ENCODE assay signal across 1 cellular context in genomic region chr11:129530154-129530895, GRCh38.
TF ChIP-seq lines count a peak whose summit lies in the region.

No MANE protein-coding gene starts in this region.

TF ChIP-seq in HepG2, 621 proteins besides CTCF, POLR2A, EP300 and RAD21 (continued from another document and continues in another):
- no peak for TF ChIP-seq RNF219 (CRISPR knock-in tag; IDR thresholded peaks at IDR 0.05)
- TF ChIP-seq, protein P1, sequence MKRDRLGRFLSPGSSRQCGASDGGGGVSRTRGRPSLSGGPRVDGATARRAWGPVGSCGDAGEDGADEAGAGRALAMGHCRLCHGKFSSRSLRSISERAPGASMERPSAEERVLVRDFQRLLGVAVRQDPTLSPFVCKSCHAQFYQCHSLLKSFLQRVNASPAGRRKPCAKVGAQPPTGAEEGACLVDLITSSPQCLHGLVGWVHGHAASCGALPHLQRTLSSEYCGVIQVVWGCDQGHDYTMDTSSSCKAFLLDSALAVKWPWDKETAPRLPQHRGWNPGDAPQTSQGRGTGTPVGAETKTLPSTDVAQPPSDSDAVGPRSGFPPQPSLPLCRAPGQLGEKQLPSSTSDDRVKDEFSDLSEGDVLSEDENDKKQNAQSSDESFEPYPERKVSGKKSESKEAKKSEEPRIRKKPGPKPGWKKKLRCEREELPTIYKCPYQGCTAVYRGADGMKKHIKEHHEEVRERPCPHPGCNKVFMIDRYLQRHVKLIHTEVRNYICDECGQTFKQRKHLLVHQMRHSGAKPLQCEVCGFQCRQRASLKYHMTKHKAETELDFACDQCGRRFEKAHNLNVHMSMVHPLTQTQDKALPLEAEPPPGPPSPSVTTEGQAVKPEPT (CRISPR knock-in tag; IDR thresholded peaks at IDR 0.05; ENCODE audit: low read depth), result no peak
- TF ChIP-seq, protein P2, sequence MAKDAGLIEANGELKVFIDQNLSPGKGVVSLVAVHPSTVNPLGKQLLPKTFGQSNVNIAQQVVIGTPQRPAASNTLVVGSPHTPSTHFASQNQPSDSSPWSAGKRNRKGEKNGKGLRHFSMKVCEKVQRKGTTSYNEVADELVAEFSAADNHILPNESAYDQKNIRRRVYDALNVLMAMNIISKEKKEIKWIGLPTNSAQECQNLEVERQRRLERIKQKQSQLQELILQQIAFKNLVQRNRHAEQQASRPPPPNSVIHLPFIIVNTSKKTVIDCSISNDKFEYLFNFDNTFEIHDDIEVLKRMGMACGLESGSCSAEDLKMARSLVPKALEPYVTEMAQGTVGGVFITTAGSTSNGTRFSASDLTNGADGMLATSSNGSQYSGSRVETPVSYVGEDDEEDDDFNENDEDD (CRISPR knock-in tag; IDR thresholded peaks at IDR 0.05; ENCODE audit: borderline replicate concordance), result no peak
- no peak for TF ChIP-seq HNRNPUL1 (IDR thresholded peaks at IDR 0.05; ENCODE audit: low read depth, low read length)
- peak; percentile 18; the same call in 1 of the 2 replicates for TF ChIP-seq POGZ (CRISPR knock-in tag; IDR thresholded peaks at IDR 0.05)
- no peak for TF ChIP-seq RNF2 (conservative IDR thresholded peaks at IDR 0.05; ENCODE audit: low read depth)
- TF ChIP-seq XRCC5 (optimal IDR thresholded peaks at IDR 0.05; ENCODE audit: low read length), result peak; percentile 34
- TF ChIP-seq MAFF (IDR thresholded peaks at IDR 0.05; ENCODE audit: low read depth, low read length), result no peak
- TF ChIP-seq IKZF1 (IDR thresholded peaks at IDR 0.05), result no peak
- no peak for TF ChIP-seq PLRG1 (conservative IDR thresholded peaks at IDR 0.05)
- TF ChIP-seq, protein P3, sequence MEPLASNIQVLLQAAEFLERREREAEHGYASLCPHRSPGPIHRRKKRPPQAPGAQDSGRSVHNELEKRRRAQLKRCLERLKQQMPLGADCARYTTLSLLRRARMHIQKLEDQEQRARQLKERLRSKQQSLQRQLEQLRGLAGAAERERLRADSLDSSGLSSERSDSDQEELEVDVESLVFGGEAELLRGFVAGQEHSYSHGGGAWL (CRISPR knock-in tag; IDR thresholded peaks at IDR 0.05), result no peak
- no peak for TF ChIP-seq LBX2 (CRISPR knock-in tag; IDR thresholded peaks at IDR 0.05; ENCODE audit: borderline replicate concordance)
- peak; percentile 95; the same call in 1 of the 2 replicates for TF ChIP-seq EHMT2 (IDR thresholded peaks at IDR 0.05; ENCODE audit: borderline replicate concordance, low read depth, low read length)
- TF ChIP-seq ZNF256 (CRISPR knock-in tag; conservative IDR thresholded peaks at IDR 0.05), result no peak
- no peak for TF ChIP-seq NR2F1 (CRISPR knock-in tag; IDR thresholded peaks at IDR 0.05)
- no peak for TF ChIP-seq BRF2 (CRISPR knock-in tag; IDR thresholded peaks at IDR 0.05)
- no peak for TF ChIP-seq ZNF773 (CRISPR knock-in tag; IDR thresholded peaks at IDR 0.05; ENCODE audit: borderline replicate concordance)
- TF ChIP-seq, protein P4, sequence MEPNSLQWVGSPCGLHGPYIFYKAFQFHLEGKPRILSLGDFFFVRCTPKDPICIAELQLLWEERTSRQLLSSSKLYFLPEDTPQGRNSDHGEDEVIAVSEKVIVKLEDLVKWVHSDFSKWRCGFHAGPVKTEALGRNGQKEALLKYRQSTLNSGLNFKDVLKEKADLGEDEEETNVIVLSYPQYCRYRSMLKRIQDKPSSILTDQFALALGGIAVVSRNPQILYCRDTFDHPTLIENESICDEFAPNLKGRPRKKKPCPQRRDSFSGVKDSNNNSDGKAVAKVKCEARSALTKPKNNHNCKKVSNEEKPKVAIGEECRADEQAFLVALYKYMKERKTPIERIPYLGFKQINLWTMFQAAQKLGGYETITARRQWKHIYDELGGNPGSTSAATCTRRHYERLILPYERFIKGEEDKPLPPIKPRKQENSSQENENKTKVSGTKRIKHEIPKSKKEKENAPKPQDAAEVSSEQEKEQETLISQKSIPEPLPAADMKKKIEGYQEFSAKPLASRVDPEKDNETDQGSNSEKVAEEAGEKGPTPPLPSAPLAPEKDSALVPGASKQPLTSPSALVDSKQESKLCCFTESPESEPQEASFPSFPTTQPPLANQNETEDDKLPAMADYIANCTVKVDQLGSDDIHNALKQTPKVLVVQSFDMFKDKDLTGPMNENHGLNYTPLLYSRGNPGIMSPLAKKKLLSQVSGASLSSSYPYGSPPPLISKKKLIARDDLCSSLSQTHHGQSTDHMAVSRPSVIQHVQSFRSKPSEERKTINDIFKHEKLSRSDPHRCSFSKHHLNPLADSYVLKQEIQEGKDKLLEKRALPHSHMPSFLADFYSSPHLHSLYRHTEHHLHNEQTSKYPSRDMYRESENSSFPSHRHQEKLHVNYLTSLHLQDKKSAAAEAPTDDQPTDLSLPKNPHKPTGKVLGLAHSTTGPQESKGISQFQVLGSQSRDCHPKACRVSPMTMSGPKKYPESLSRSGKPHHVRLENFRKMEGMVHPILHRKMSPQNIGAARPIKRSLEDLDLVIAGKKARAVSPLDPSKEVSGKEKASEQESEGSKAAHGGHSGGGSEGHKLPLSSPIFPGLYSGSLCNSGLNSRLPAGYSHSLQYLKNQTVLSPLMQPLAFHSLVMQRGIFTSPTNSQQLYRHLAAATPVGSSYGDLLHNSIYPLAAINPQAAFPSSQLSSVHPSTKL (CRISPR knock-in tag; IDR thresholded peaks at IDR 0.05), result 0 out of 2 replicates have a peak, but pooled peaks have one; percentile 57
- TF ChIP-seq ZNF678 (CRISPR knock-in tag; IDR thresholded peaks at IDR 0.05), result no peak
- TF ChIP-seq GPN1 (CRISPR knock-in tag; IDR thresholded peaks at IDR 0.05; ENCODE audit: borderline replicate concordance), result no peak
- TF ChIP-seq ZIK1 (CRISPR knock-in tag; IDR thresholded peaks at IDR 0.05; ENCODE audit: borderline replicate concordance, low read depth), result no peak
- peak; percentile 41; the same call in 1 of the 2 replicates for TF ChIP-seq ZNF292 (CRISPR knock-in tag; IDR thresholded peaks at IDR 0.05; ENCODE audit: borderline replicate concordance, low read depth)
- TF ChIP-seq MAF1 (CRISPR knock-in tag; IDR thresholded peaks at IDR 0.05; ENCODE audit: borderline replicate concordance), result no peak
- TF ChIP-seq ZNF12 (CRISPR knock-in tag; IDR thresholded peaks at IDR 0.05), result 0 out of 2 replicates have a peak, but pooled peaks have one; percentile 11
- no peak for TF ChIP-seq ZNF24 (IDR thresholded peaks at IDR 0.05)
- TF ChIP-seq ATF2 (CRISPR knock-in tag; IDR thresholded peaks at IDR 0.05), result no peak
- no peak for TF ChIP-seq KDM1A (CRISPR knock-in tag; IDR thresholded peaks at IDR 0.05)
- no peak for TF ChIP-seq NPAS2 (CRISPR knock-in tag; IDR thresholded peaks at IDR 0.05; ENCODE audit: borderline replicate concordance)
- TF ChIP-seq ZNF136 (CRISPR knock-in tag; IDR thresholded peaks at IDR 0.05; ENCODE audit: low read depth), result no peak
- no peak for TF ChIP-seq KLF15 (CRISPR knock-in tag; IDR thresholded peaks at IDR 0.05; ENCODE audit: borderline replicate concordance)
- TF ChIP-seq ZFP36 (IDR thresholded peaks at IDR 0.05; ENCODE audit: borderline replicate concordance, low read depth, low read length, partially characterized antibody), result no peak
- TF ChIP-seq, protein P5, sequence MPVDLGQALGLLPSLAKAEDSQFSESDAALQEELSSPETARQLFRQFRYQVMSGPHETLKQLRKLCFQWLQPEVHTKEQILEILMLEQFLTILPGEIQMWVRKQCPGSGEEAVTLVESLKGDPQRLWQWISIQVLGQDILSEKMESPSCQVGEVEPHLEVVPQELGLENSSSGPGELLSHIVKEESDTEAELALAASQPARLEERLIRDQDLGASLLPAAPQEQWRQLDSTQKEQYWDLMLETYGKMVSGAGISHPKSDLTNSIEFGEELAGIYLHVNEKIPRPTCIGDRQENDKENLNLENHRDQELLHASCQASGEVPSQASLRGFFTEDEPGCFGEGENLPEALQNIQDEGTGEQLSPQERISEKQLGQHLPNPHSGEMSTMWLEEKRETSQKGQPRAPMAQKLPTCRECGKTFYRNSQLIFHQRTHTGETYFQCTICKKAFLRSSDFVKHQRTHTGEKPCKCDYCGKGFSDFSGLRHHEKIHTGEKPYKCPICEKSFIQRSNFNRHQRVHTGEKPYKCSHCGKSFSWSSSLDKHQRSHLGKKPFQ (CRISPR knock-in tag; IDR thresholded peaks at IDR 0.05; ENCODE audit: insufficient replicate concordance), result no peak
- TF ChIP-seq, protein P6, sequence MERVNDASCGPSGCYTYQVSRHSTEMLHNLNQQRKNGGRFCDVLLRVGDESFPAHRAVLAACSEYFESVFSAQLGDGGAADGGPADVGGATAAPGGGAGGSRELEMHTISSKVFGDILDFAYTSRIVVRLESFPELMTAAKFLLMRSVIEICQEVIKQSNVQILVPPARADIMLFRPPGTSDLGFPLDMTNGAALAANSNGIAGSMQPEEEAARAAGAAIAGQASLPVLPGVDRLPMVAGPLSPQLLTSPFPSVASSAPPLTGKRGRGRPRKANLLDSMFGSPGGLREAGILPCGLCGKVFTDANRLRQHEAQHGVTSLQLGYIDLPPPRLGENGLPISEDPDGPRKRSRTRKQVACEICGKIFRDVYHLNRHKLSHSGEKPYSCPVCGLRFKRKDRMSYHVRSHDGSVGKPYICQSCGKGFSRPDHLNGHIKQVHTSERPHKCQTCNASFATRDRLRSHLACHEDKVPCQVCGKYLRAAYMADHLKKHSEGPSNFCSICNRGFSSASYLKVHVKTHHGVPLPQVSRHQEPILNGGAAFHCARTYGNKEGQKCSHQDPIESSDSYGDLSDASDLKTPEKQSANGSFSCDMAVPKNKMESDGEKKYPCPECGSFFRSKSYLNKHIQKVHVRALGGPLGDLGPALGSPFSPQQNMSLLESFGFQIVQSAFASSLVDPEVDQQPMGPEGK (CRISPR knock-in tag; IDR thresholded peaks at IDR 0.05), result peak; percentile 81
- no peak for TF ChIP-seq PITX1 (CRISPR knock-in tag; IDR thresholded peaks at IDR 0.05)
- TF ChIP-seq, protein P7, sequence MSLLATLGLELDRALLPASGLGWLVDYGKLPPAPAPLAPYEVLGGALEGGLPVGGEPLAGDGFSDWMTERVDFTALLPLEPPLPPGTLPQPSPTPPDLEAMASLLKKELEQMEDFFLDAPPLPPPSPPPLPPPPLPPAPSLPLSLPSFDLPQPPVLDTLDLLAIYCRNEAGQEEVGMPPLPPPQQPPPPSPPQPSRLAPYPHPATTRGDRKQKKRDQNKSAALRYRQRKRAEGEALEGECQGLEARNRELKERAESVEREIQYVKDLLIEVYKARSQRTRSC (CRISPR knock-in tag; IDR thresholded peaks at IDR 0.05; ENCODE audit: low read depth), result no peak
- peak; percentile 56; the same call in 1 of the 2 replicates for TF ChIP-seq ZMYM4 (CRISPR knock-in tag; IDR thresholded peaks at IDR 0.05)
- no peak for TF ChIP-seq RFX5 (IDR thresholded peaks at IDR 0.05; ENCODE audit: low read depth, low read length)
- TF ChIP-seq ZFP36L2 (CRISPR knock-in tag; IDR thresholded peaks at IDR 0.05), result no peak
- TF ChIP-seq SP1 (IDR thresholded peaks at IDR 0.05), result no peak
- TF ChIP-seq SP1 (CRISPR knock-in tag; IDR thresholded peaks at IDR 0.05), result 0 out of 2 replicates have a peak, but pooled peaks have one; percentile 17
- TF ChIP-seq TRIM22 (IDR thresholded peaks at IDR 0.05), result no peak
- TF ChIP-seq XBP1 (CRISPR knock-in tag; IDR thresholded peaks at IDR 0.05), result no peak
- TF ChIP-seq CBX1 (IDR thresholded peaks at IDR 0.05; ENCODE audit: low read depth), result peak; percentile 22
- peak; percentile 62; the same call in 1 of the 2 replicates for TF ChIP-seq CBX5 (CRISPR knock-in tag; IDR thresholded peaks at IDR 0.05; ENCODE audit: borderline replicate concordance)
- peak; percentile 50 for TF ChIP-seq HDAC1 (CRISPR knock-in tag; IDR thresholded peaks at IDR 0.05)
- peak; percentile 48; the same call in 1 of the 2 replicates for TF ChIP-seq SOX5 (CRISPR knock-in tag; IDR thresholded peaks at IDR 0.05; ENCODE audit: borderline replicate concordance)
- no peak for TF ChIP-seq ZNF354B (CRISPR knock-in tag; IDR thresholded peaks at IDR 0.05)
